In genomic region chr12:113479578-113480335, GRCh38 we compare ENCODE assay signal across 9 cellular contexts.
DNase-seq lines count a peak whose midpoint lies in the region; ATAC-seq and TF ChIP-seq lines count a peak whose summit lies in the region.
"Had no signal": no experiment of that assay in that cellular context is flagged by ENCODE, and none has a peak within 500 bp of the region (broad histone marks: within the 10 kb centered on the region; RNA-seq: fewer than 3 reads in every experiment).

No MANE protein-coding gene starts in this region.

- H3K4me3 Mint-ChIP-seq in activated T-cell treated with anti-CD3 and anti-CD28 coated beads, Interleukin-2, amount 50 U/mL, for 24 hours: no peak overlapping the region
- peak overlapping the region; percentile 35 to 65 for H3K4me3 Mint-ChIP-seq in stimulated activated naive B cell treated with anti-CD40 and anti-IgM and Interleukin-4, amounts not matched to agents 10 μg/mL and 1 μg/mL and 100 μg/mL, for 72 hours

- no peak for ATAC-seq in stimulated activated naive B cell treated with anti-CD40 and anti-IgM and Interleukin-4, amounts not matched to agents 10 μg/mL and 1 μg/mL and 100 μg/mL, for 72 hours (replicated peaks)
- no peak for ATAC-seq in GM18861 (IDR thresholded peaks at IDR 0.05; ENCODE audit: unreplicated experiment)
- no peak for ATAC-seq in HG03039 (IDR thresholded peaks at IDR 0.05; ENCODE audit: unreplicated experiment)

- H3K4me1 Mint-ChIP-seq in activated T-cell treated with anti-CD3 and anti-CD28 coated beads, Interleukin-2, amount 50 U/mL, for 24 hours (ENCODE audit: low read depth): peaks cover 12% of the 10 kb centered on the region
- H3K4me1 Mint-ChIP-seq in stimulated activated naive B cell treated with anti-CD40 and anti-IgM and Interleukin-4, amounts not matched to agents 10 μg/mL and 1 μg/mL and 100 μg/mL, for 72 hours: peaks cover 4 to 23% of the 10 kb centered on the region in 2 donors

- H3K27ac Mint-ChIP-seq in activated T-cell treated with anti-CD3 and anti-CD28 coated beads, Interleukin-2, amount 50 U/mL, for 24 hours: no peak overlapping the region
- H3K27ac Mint-ChIP-seq in stimulated activated naive B cell treated with anti-CD40 and anti-IgM and Interleukin-4, amounts not matched to agents 10 μg/mL and 1 μg/mL and 100 μg/mL, for 72 hours: peak overlapping the region; percentile 92

- no peak overlapping the region for H3K27ac ChIP-seq in brain microvascular endothelial cell
- H3K27ac ChIP-seq: C4-2B had no signal

- peak; percentile 78 for DNase-seq in activated CD8-positive, alpha-beta memory T cell treated with anti-CD3 and anti-CD28 coated beads, Interleukin-2, amount 50 U/mL, for 48 hours
- no peak for DNase-seq in activated CD8-positive, alpha-beta memory T cell treated with anti-CD3 and anti-CD28 coated beads for 24 hours
- peak; percentile 48 for DNase-seq in activated T-cell treated with anti-CD3 and anti-CD28 coated beads, Interleukin-2, amount 50 U/mL, for 24 hours
- DNase-seq in hepatic stellate cell (ENCODE audit: low spot score) (peak; percentile 49), brain microvascular endothelial cell (no peak)
- no peak for DNase-seq in stimulated activated naive B cell treated with anti-CD40 and anti-IgM and Interleukin-4, amounts not matched to agents 10 μg/mL and 1 μg/mL and 100 μg/mL, for 72 hours

- H3K27me3 Mint-ChIP-seq in activated T-cell treated with anti-CD3 and anti-CD28 coated beads, Interleukin-2, amount 50 U/mL, for 24 hours: peaks cover 90% of the 10 kb centered on the region
- peaks cover 68 to 95% of the 10 kb centered on the region in 2 donors for H3K27me3 Mint-ChIP-seq in stimulated activated naive B cell treated with anti-CD40 and anti-IgM and Interleukin-4, amounts not matched to agents 10 μg/mL and 1 μg/mL and 100 μg/mL, for 72 hours

- in situ Hi-C loops in brain microvascular endothelial cell (cut with HindIII; ENCODE audit: low pct_ligation_motif_present, low sequenced_read_pairs): no loop called here

- H3K36me3 Mint-ChIP-seq in activated T-cell treated with anti-CD3 and anti-CD28 coated beads, Interleukin-2, amount 50 U/mL, for 24 hours (ENCODE audit: low read depth): no peaks in the 10 kb centered on the region
- peaks cover 5 to 7% of the 10 kb centered on the region in 2 donors for H3K36me3 Mint-ChIP-seq in stimulated activated naive B cell treated with anti-CD40 and anti-IgM and Interleukin-4, amounts not matched to agents 10 μg/mL and 1 μg/mL and 100 μg/mL, for 72 hours

- TF ChIP-seq CTCF in brain microvascular endothelial cell (IDR thresholded peaks at IDR 0.05; ENCODE audit: low read depth, low read length, missing control alignments): no peak

- no peak overlapping the region for H3K4me3 ChIP-seq in brain microvascular endothelial cell (ENCODE audit: low read depth, low read length)

- H3K36me3 ChIP-seq in brain microvascular endothelial cell (replicated peaks): no peaks in the 10 kb centered on the region

- H3K9me3 Mint-ChIP-seq in activated T-cell treated with anti-CD3 and anti-CD28 coated beads, Interleukin-2, amount 50 U/mL, for 24 hours: peaks cover 3% of the 10 kb centered on the region
- peaks cover 2 to 4% of the 10 kb centered on the region in 2 donors for H3K9me3 Mint-ChIP-seq in stimulated activated naive B cell treated with anti-CD40 and anti-IgM and Interleukin-4, amounts not matched to agents 10 μg/mL and 1 μg/mL and 100 μg/mL, for 72 hours

- peaks cover 58% of the 10 kb centered on the region for H3K27me3 ChIP-seq in brain microvascular endothelial cell (replicated peaks)

Comparison
In these comparisons a context has a peak if more than half of its experiments do, and no peak if none do; other contexts are left out.
1. DNase-seq: peak in activated CD8-positive, alpha-beta memory T cell treated with anti-CD3 and anti-CD28 coated beads, Interleukin-2, amount 50 U/mL, for 48 hours (single experiment), activated T-cell treated with anti-CD3 and anti-CD28 coated beads, Interleukin-2, amount 50 U/mL, for 24 hours (single experiment) and hepatic stellate cell (single experiment); none in activated CD8-positive, alpha-beta memory T cell treated with anti-CD3 and anti-CD28 coated beads for 24 hours (single experiment), stimulated activated naive B cell treated with anti-CD40 and anti-IgM and Interleukin-4, amounts not matched to agents 10 μg/mL and 1 μg/mL and 100 μg/mL, for 72 hours (single experiment) and brain microvascular endothelial cell (single experiment).